ENCODE assay signal across 3 cellular contexts in genomic region chr10:81570349-81570748, GRCh38.
TF ChIP-seq lines count a peak whose summit lies in the region.

No MANE protein-coding gene starts in this region.

TF ChIP-seq in H1, 55 proteins besides CTCF, POLR2A, EP300 and RAD21:
- TF ChIP-seq RXRA (IDR thresholded peaks at IDR 0.05; ENCODE audit: insufficient read depth, low read depth, low read length) (no peak), CTBP2 (IDR thresholded peaks at IDR 0.05; ENCODE audit: borderline replicate concordance, insufficient read depth, insufficient read length, low read length) (no peak), E2F6 (IDR thresholded peaks at IDR 0.05) (no peak), PHF8 (conservative IDR thresholded peaks at IDR 0.05; ENCODE audit: low read depth, low read length) (no peak), SIRT6 (IDR thresholded peaks at IDR 0.05; ENCODE audit: low read length) (no peak)

TF ChIP-seq in SK-N-SH, 30 proteins besides CTCF, POLR2A, EP300 and RAD21:
- no peak for TF ChIP-seq RXRA (IDR thresholded peaks at IDR 0.05; ENCODE audit: borderline replicate concordance, low read depth)
- no peak for TF ChIP-seq IRF3 (IDR thresholded peaks at IDR 0.05; ENCODE audit: low read depth, low read length)
TF ChIP-seq in SK-N-SH: peak in this region for 0.

TF ChIP-seq in GM23338, 12 proteins besides CTCF, POLR2A, EP300 and RAD21:
- TF ChIP-seq NANOG (IDR thresholded peaks at IDR 0.05; ENCODE audit: borderline replicate concordance) (no peak), JUNB (IDR thresholded peaks at IDR 0.05; ENCODE audit: unreplicated experiment) (no peak), REST (IDR thresholded peaks at IDR 0.05; ENCODE audit: unreplicated experiment) (no peak), POLR2AphosphoS5 (IDR thresholded peaks at IDR 0.05; ENCODE audit: low read depth) (no peak), ZNF331 (CRISPR knock-in tag; IDR thresholded peaks at IDR 0.05; ENCODE audit: low read depth) (no peak)
